In the genomic region with DNA sequence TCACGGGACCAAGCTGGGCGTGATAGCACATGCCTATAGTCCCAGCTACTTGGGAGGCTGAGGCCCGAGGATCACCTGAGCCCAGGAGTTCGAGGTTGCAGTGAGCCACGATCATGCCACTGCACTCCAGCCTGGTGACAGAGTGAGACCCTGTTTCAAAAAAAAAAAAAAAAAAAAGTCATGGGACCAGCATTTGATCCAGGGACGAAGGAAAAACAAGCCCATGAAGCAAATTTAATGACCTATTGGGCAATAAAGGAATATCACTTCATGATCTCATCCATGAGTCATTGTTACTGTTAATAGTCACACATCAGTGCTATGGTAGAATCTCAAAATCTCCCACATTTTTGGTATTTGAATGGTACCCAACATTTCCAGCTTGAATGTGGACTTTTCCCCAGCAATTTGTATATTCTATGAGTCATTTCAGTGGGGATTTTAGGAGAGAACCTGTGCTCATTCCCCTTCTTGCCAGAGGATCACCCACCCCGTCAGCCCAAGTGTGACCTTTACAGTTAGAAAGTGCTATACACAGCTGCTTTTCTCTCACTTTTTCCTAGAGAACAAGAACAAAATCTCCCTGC, we compare ENCODE assay signal across 8 cellular contexts. TPM values are rescaled to one million over a fixed set of nuclear protein-coding genes. Genes with fewer than 3 reads are reported as not detected.
DNase-seq lines count a peak whose midpoint lies in the region; ATAC-seq and TF ChIP-seq lines count a peak whose summit lies in the region.
"Had no signal": no experiment of that assay in that cellular context is flagged by ENCODE, and none has a peak within 500 bp of the region (broad histone marks: within the 10 kb centered on the region; RNA-seq: fewer than 3 reads in every experiment).

No MANE protein-coding gene starts in this region.

- no peaks in the 10 kb centered on the region for H3K36me3 Mint-ChIP-seq in activated naive CD8-positive, alpha-beta T cell
- H3K36me3 Mint-ChIP-seq in stimulated activated naive CD8-positive, alpha-beta T cell treated with anti-CD3 and anti-CD28 coated beads, Interleukin-15, Interleukin-2, amounts not matched to agents 100 ng/mL and 50 ng/mL, for 24 hours (ENCODE audit: low read depth): peaks cover 8% of the 10 kb centered on the region

- no peak overlapping the region for H3K4me3 Mint-ChIP-seq in activated naive CD8-positive, alpha-beta T cell
- H3K4me3 Mint-ChIP-seq in stimulated activated naive CD8-positive, alpha-beta T cell treated with anti-CD3 and anti-CD28 coated beads, Interleukin-15, Interleukin-2, amounts not matched to agents 100 ng/mL and 50 ng/mL, for 24 hours: peak overlapping the region; percentile 52

- intact Hi-C loops in left ventricle myocardium inferior (cut with micrococcal nuclease): no loop called here

- peaks cover 6% of the 10 kb centered on the region for H3K9me3 ChIP-seq in left ventricle myocardium inferior (replicated peaks)

- peaks cover 10% of the 10 kb centered on the region for H3K4me1 Mint-ChIP-seq in activated naive CD8-positive, alpha-beta T cell (ENCODE audit: low read depth)
- H3K4me1 Mint-ChIP-seq in stimulated activated naive CD8-positive, alpha-beta T cell treated with anti-CD3 and anti-CD28 coated beads, Interleukin-15, Interleukin-2, amounts not matched to agents 100 ng/mL and 50 ng/mL, for 24 hours (ENCODE audit: low read depth): peaks cover 29% of the 10 kb centered on the region

- H3K36me3 ChIP-seq in left ventricle myocardium inferior: peaks cover 7% of the 10 kb centered on the region

- peaks cover 15% of the 10 kb centered on the region for H3K4me1 ChIP-seq in left ventricle myocardium inferior

- H3K4me3 ChIP-seq in left ventricle myocardium inferior: no peak overlapping the region

- DNase-seq in HT1080 (ENCODE audit: low read depth): peak; percentile 82
- no peak for DNase-seq in left ventricle myocardium inferior
- DNase-seq in Kasumi-1 (lab: John Stamatoyannopoulos, UW): no peak
- DNase-seq in nucleus accumbens (lab: John Stamatoyannopoulos, UW): no peak
- DNase-seq: NCI-H2107 had no signal

- no peak for ATAC-seq in GM21526 (IDR thresholded peaks at IDR 0.05; ENCODE audit: low FRiP score, unreplicated experiment)

- H3K9me3 Mint-ChIP-seq in activated naive CD8-positive, alpha-beta T cell (ENCODE audit: low read depth): no peaks in the 10 kb centered on the region
- H3K9me3 Mint-ChIP-seq in stimulated activated naive CD8-positive, alpha-beta T cell treated with anti-CD3 and anti-CD28 coated beads, Interleukin-15, Interleukin-2, amounts not matched to agents 100 ng/mL and 50 ng/mL, for 24 hours: no peaks in the 10 kb centered on the region

- H3K27me3 ChIP-seq in left ventricle myocardium inferior (ENCODE audit: low read depth): no peaks in the 10 kb centered on the region

- H3K27ac Mint-ChIP-seq in activated naive CD8-positive, alpha-beta T cell: peak overlapping the region; percentile 75
- H3K27ac Mint-ChIP-seq in stimulated activated naive CD8-positive, alpha-beta T cell treated with anti-CD3 and anti-CD28 coated beads, Interleukin-15, Interleukin-2, amounts not matched to agents 100 ng/mL and 50 ng/mL, for 24 hours: peak overlapping the region; percentile 84

- no peak for TF ChIP-seq CTCF in left ventricle myocardium inferior (IDR thresholded peaks at IDR 0.05; ENCODE audit: borderline replicate concordance)

- no peaks in the 10 kb centered on the region for H3K27me3 Mint-ChIP-seq in activated naive CD8-positive, alpha-beta T cell
- H3K27me3 Mint-ChIP-seq in stimulated activated naive CD8-positive, alpha-beta T cell treated with anti-CD3 and anti-CD28 coated beads, Interleukin-15, Interleukin-2, amounts not matched to agents 100 ng/mL and 50 ng/mL, for 24 hours: no peaks in the 10 kb centered on the region

- peak overlapping the region; percentile 53 for H3K27ac ChIP-seq in left ventricle myocardium inferior (replicated peaks)

RNA-seq across cellular contexts. Expression of a gene that starts 8.5 kb away (rescaled TPM):
- total RNA-seq in HT1080 (2014; rRNA removed; shearing (Covaris generic)): 53.5 and 60.2 TPM in 2 replicates
- polyA plus RNA-seq in HT1080 (2015; cell fraction: cytosol; rRNA removed): 39.3 and 41.5 TPM in 2 replicates
- polyA plus RNA-seq in HT1080 (2015; cell fraction: nucleus; rRNA removed): 15.6 and 20.7 TPM in 2 replicates
- total RNA-seq in left ventricle myocardium inferior: 1,000 TPM

RNA-seq across cellular contexts. Expression of a gene that starts 25.8 kb away (rescaled TPM):
- total RNA-seq in HT1080 (2014; rRNA removed; shearing (Covaris generic)): 100 and 114 TPM in 2 replicates
- polyA plus RNA-seq in HT1080 (2015; cell fraction: cytosol; rRNA removed): 72.7 and 77.1 TPM in 2 replicates
- polyA plus RNA-seq in HT1080 (2015; cell fraction: nucleus; rRNA removed): 55.0 and 55.8 TPM in 2 replicates
- 47.5 TPM for total RNA-seq in left ventricle myocardium inferior

Comparison
In these comparisons a context has a peak if more than half of its experiments do, and no peak if none do; other contexts are left out.
1. RNA of a gene that starts 8.5 kb away (total RNA-seq): 1,000 TPM in left ventricle myocardium inferior (single experiment); 53.5 to 60.2 TPM in HT1080; every median in the first group is over 10 times any median in the second.